22 cellular contexts compared by ENCODE assay signal in the genomic region with DNA sequence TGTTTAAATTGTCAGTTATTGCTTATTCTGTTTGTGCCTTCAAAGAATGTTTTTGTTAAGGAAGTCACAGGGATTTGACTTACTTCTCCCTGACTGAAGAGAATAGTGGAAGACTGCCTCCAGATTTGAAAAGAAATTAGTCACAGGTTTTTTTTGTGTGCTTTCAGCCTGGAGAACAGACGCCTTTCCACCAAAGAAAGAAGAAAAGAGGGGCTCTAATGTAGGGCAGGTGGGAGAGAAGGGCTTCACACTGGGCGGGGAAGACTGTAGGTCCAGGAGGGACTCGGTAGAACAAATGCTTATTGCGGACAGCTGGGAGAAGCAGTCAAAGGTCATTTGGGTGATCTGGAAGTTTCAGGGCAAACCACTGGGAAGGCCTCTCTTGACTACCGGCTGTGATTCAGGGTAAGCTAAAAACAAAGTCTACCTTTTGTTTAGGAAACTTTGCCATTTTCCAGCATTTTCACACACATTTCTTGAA.
DNase-seq lines count a peak whose midpoint lies in the region; ATAC-seq and TF ChIP-seq lines count a peak whose summit lies in the region.
"Had no signal": no experiment of that assay in that cellular context is flagged by ENCODE, and none has a peak within 500 bp of the region (broad histone marks: within the 10 kb centered on the region; RNA-seq: fewer than 3 reads in every experiment).

No MANE protein-coding gene starts in this region.

- no peaks in the 10 kb centered on the region for H3K9me2 ChIP-seq in GM23338 (ENCODE audit: insufficient read depth)

- H3K36me3 ChIP-seq in GM23338 (ENCODE audit: insufficient read depth) = no peaks in the 10 kb centered on the region
- no peaks in the 10 kb centered on the region for H3K36me3 ChIP-seq in SJSA1
- H3K36me3 ChIP-seq in trophoblast cell (ENCODE audit: control insufficient read depth in 1 of 2, insufficient read depth in 2 of 2, low read length in 2 of 2) = no peaks in the 10 kb centered on the region
- H3K36me3 ChIP-seq: BE2C, brain microvascular endothelial cell, lower lobe of right lung had no signal

- DNase-seq in GM23338 (ENCODE audit: low spot score) (no peak), SJSA1 (ENCODE audit: low read depth in 1 of 2, low spot score in 2 of 2) (no peak), islet precursor cell (peak; percentile 68), trophoblast cell (no peak), DMS53 (lab: John Stamatoyannopoulos, UW) (no peak), NCI-H2171 treated with DMSO at 0.1 percent for 48 hours (lab: John Stamatoyannopoulos, UW) (no peak)
- DNase-seq: activated CD4-positive, alpha-beta T cell treated with anti-CD3 and anti-CD28 coated beads, Interleukin-2, amount 50 U/mL, for 48 hours; activated CD4-positive, CD25-positive, alpha-beta regulatory T cell; activated CD8-positive, alpha-beta memory T cell treated with anti-CD3 and anti-CD28 coated beads, Interleukin-2, amount 50 U/mL, for 48 hours; activated effector memory CD4-positive, alpha-beta T cell treated with Interleukin-2 at 50 U/mL for 16 hours; activated naive CD8-positive, alpha-beta T cell treated with anti-CD3 and anti-CD28 coated beads, Interleukin-2, amount 50 U/mL, for 24 hours; BE2C; brain microvascular endothelial cell; DMS79 treated with DMSO at 0.1 percent for 48 hours; lower lobe of right lung; NCI-H69; stimulated activated CD4-positive, alpha-beta T cell treated with anti-CD3 and anti-CD28 coated beads, Interleukin-2, amount 100 ng/mL, for 48 hours had no signal

- H4K20me1 ChIP-seq in GM23338 (replicated peaks; ENCODE audit: insufficient read depth) = no peaks in the 10 kb centered on the region

- H3K27ac ChIP-seq in GM23338 (ENCODE audit: low read depth) (no peak overlapping the region), SJSA1 (peak overlapping the region; percentile 80), trophoblast cell (ENCODE audit: low read depth, low read length) (peak overlapping the region; percentile 76)
- H3K27ac ChIP-seq: brain microvascular endothelial cell, KMS-11, lower lobe of right lung, RWPE1 had no signal

- peak overlapping the region; percentile 84 for H2BK120ac ChIP-seq in trophoblast cell (ENCODE audit: insufficient read depth, low read length, poor library complexity)

- peak overlapping the region; percentile 44 for H3K14ac ChIP-seq in trophoblast cell (ENCODE audit: low read length)

- no peaks in the 10 kb centered on the region for H3K79me2 ChIP-seq in GM23338 (replicated peaks; ENCODE audit: insufficient read depth)
- peaks cover 3% of the 10 kb centered on the region for H3K79me2 ChIP-seq in trophoblast cell (ENCODE audit: control insufficient read depth, insufficient read depth, low read length, poor library complexity)

- no peak overlapping the region for H3K23ac ChIP-seq in trophoblast cell (ENCODE audit: low read length)

- no peaks in the 10 kb centered on the region for H3K36me3 Mint-ChIP-seq in GM23338 (ENCODE audit: low read depth)
- H3K36me3 Mint-ChIP-seq: stimulated activated effector memory CD8-positive, alpha-beta T cell treated with anti-CD3 and anti-CD28 coated beads, Interleukin-12 subunit alpha, Interleukin-12 subunit beta, amount 100 ng/mL, for 72 hours had no signal

- no peaks in the 10 kb centered on the region for H3K9me3 Mint-ChIP-seq in GM23338
- H3K9me3 Mint-ChIP-seq: activated naive CD8-positive, alpha-beta T cell treated with anti-CD3 and anti-CD28 coated beads, Interleukin-2, amount 50 U/mL, for 24 hours; stimulated activated effector memory CD8-positive, alpha-beta T cell treated with anti-CD3 and anti-CD28 coated beads, Interleukin-12 subunit alpha, Interleukin-12 subunit beta, amount 100 ng/mL, for 72 hours had no signal

- H4K8ac ChIP-seq in trophoblast cell (ENCODE audit: low read depth, low read length) = peak overlapping the region; percentile 43

- peak overlapping the region; percentile 40 for H3K4ac ChIP-seq in trophoblast cell (ENCODE audit: low read depth, low read length)

- H3K18ac ChIP-seq in trophoblast cell (ENCODE audit: low read length) = no peak overlapping the region

- H3K4me2 ChIP-seq in GM23338 (no peak overlapping the region), trophoblast cell (ENCODE audit: low read length) (no peak overlapping the region)
- H3K4me2 ChIP-seq: KMS-11 had no signal

- no peaks in the 10 kb centered on the region for H3F3A ChIP-seq in GM23338 (replicated peaks; ENCODE audit: low read depth)

- H3K4me3 ChIP-seq in GM23338 (no peak overlapping the region), SJSA1 (no peak overlapping the region), trophoblast cell (ENCODE audit: low read depth, low read length) (no peak overlapping the region)
- H3K4me3 ChIP-seq: lower lobe of right lung had no signal

- H3K9ac ChIP-seq in trophoblast cell (ENCODE audit: low read length) = no peak overlapping the region
- H3K9ac ChIP-seq: KMS-11 had no signal

- no peak overlapping the region for H2AFZ ChIP-seq in GM23338
- H2AFZ ChIP-seq in trophoblast cell (ENCODE audit: insufficient read depth, low read length, poor library complexity) = no peak overlapping the region

- H4K12ac ChIP-seq in trophoblast cell (ENCODE audit: low read depth, low read length) = no peak overlapping the region

- peaks cover 24% of the 10 kb centered on the region for H3K4me1 Mint-ChIP-seq in GM23338
- H3K4me1 Mint-ChIP-seq: stimulated activated effector memory CD8-positive, alpha-beta T cell treated with anti-CD3 and anti-CD28 coated beads, Interleukin-12 subunit alpha, Interleukin-12 subunit beta, amount 100 ng/mL, for 72 hours had no signal

- H3K27me3 Mint-ChIP-seq in GM23338 (ENCODE audit: insufficient read depth, low read depth, poor library complexity) = no peaks in the 10 kb centered on the region
- H3K27me3 Mint-ChIP-seq: activated naive CD8-positive, alpha-beta T cell treated with anti-CD3 and anti-CD28 coated beads, Interleukin-2, amount 50 U/mL, for 24 hours had no signal

- H4K91ac ChIP-seq in trophoblast cell (ENCODE audit: low read depth, low read length) = peak overlapping the region; percentile 81

- H2BK12ac ChIP-seq in trophoblast cell (ENCODE audit: low read length) = peak overlapping the region; percentile 93

- no peaks in the 10 kb centered on the region for H3K9me3 ChIP-seq in SJSA1 (replicated peaks)
- no peaks in the 10 kb centered on the region for H3K9me3 ChIP-seq in trophoblast cell (ENCODE audit: insufficient read depth, low read depth, low read length)
- H3K9me3 ChIP-seq: BE2C, lower lobe of right lung had no signal

- H3K27ac Mint-ChIP-seq in GM23338 = no peak overlapping the region
- H3K27ac Mint-ChIP-seq: activated naive CD8-positive, alpha-beta T cell treated with anti-CD3 and anti-CD28 coated beads, Interleukin-2, amount 50 U/mL, for 24 hours; stimulated activated effector memory CD8-positive, alpha-beta T cell treated with anti-CD3 and anti-CD28 coated beads, Interleukin-12 subunit alpha, Interleukin-12 subunit beta, amount 100 ng/mL, for 72 hours had no signal

- H3K27me3 ChIP-seq in GM23338 (ENCODE audit: insufficient read depth) = no peaks in the 10 kb centered on the region
- H3K27me3 ChIP-seq in SJSA1 (replicated peaks) = no peaks in the 10 kb centered on the region
- no peaks in the 10 kb centered on the region for H3K27me3 ChIP-seq in trophoblast cell (ENCODE audit: insufficient read depth, low read length)
- H3K27me3 ChIP-seq: brain microvascular endothelial cell had no signal

- H3K4me3 Mint-ChIP-seq in GM23338 = no peak overlapping the region
- H3K4me3 Mint-ChIP-seq: activated naive CD8-positive, alpha-beta T cell treated with anti-CD3 and anti-CD28 coated beads, Interleukin-2, amount 50 U/mL, for 24 hours; stimulated activated effector memory CD8-positive, alpha-beta T cell treated with anti-CD3 and anti-CD28 coated beads, Interleukin-12 subunit alpha, Interleukin-12 subunit beta, amount 100 ng/mL, for 72 hours had no signal

- TF ChIP-seq CTCF in GM23338 (conservative IDR thresholded peaks at IDR 0.05; ENCODE audit: low read depth in 2 of 2) = no peak

- peak; percentile 20; the same call in 1 of the 3 replicates for ATAC-seq in GM23338
- no peak for ATAC-seq in GM21390 (IDR thresholded peaks at IDR 0.05; ENCODE audit: unreplicated experiment)
- no peak for ATAC-seq in GM18520 (IDR thresholded peaks at IDR 0.05; ENCODE audit: unreplicated experiment)
- ATAC-seq: activated naive CD8-positive, alpha-beta T cell treated with anti-CD3 and anti-CD28 coated beads, Interleukin-2, amount 50 U/mL, for 24 hours; stimulated activated effector memory CD8-positive, alpha-beta T cell treated with anti-CD3 and anti-CD28 coated beads, Interleukin-12 subunit alpha, Interleukin-12 subunit beta, amount 100 ng/mL, for 72 hours had no signal

- H2BK5ac ChIP-seq in trophoblast cell (ENCODE audit: low read depth, low read length, poor library complexity) = peak overlapping the region; percentile 86

- WGBS in trophoblast cell (ENCODE audit: extremely low coverage, insufficient coverage, insufficient read length) = no CpG with 5 or more reads among the region's 5 CpGs

- peaks cover 6% of the 10 kb centered on the region; the same call in 1 of the 2 replicates for H3K4me1 ChIP-seq in GM23338 (ENCODE audit: insufficient read depth)
- H3K4me1 ChIP-seq in SJSA1 (replicated peaks) = peaks cover 37% of the 10 kb centered on the region
- H3K4me1 ChIP-seq in trophoblast cell (ENCODE audit: control insufficient read depth in 1 of 2, insufficient read depth in 2 of 2, low read length in 2 of 2) = peaks cover 21 to 23% of the 10 kb centered on the region in 2 experiments
- H3K4me1 ChIP-seq: BE2C had no signal

- H3K79me1 ChIP-seq in trophoblast cell (ENCODE audit: low read length) = peaks cover 17% of the 10 kb centered on the region

- peak overlapping the region; percentile 46 for H2AK5ac ChIP-seq in trophoblast cell (ENCODE audit: low read length)

TF ChIP-seq in GM23338, 12 proteins besides CTCF, POLR2A, EP300 and RAD21 (continues in another document):
- TF ChIP-seq EZH2 (IDR thresholded peaks at IDR 0.05; ENCODE audit: low read depth, unreplicated experiment) (no peak), NANOG (IDR thresholded peaks at IDR 0.05; ENCODE audit: borderline replicate concordance) (no peak), STAT1 (IDR thresholded peaks at IDR 0.05; ENCODE audit: unreplicated experiment) (no peak), ZNF114 (CRISPR knock-in tag; IDR thresholded peaks at IDR 0.05) (no peak), ZNF331 (CRISPR knock-in tag; IDR thresholded peaks at IDR 0.05; ENCODE audit: low read depth) (no peak), CREB1 (CRISPR knock-in tag; IDR thresholded peaks at IDR 0.05; ENCODE audit: low read depth) (no peak), JUNB (IDR thresholded peaks at IDR 0.05; ENCODE audit: unreplicated experiment) (no peak), POLR2AphosphoS5 (IDR thresholded peaks at IDR 0.05; ENCODE audit: low read depth) (no peak), EZH2phosphoT487 (IDR thresholded peaks at IDR 0.05; ENCODE audit: unreplicated experiment) (no peak)
